ENCODE assay signal across 32 cellular contexts in genomic region chr16:1398826-1399581, GRCh38. TPM values are rescaled to one million over a fixed set of nuclear protein-coding genes. Genes with fewer than 3 reads are reported as not detected.
"Had no signal": no experiment of that assay in that cellular context is flagged by ENCODE, and none has a peak within 500 bp of the region (broad histone marks: within the 10 kb centered on the region; RNA-seq: fewer than 3 reads in every experiment).

No MANE protein-coding gene starts in this region.

- H3K4me3 ChIP-seq: esophagus muscularis mucosa, heart right ventricle, left ventricle myocardium inferior, pancreas, prostate gland, smooth muscle cell, testis, transverse colon had no signal

- ATAC-seq: activated naive CD8-positive, alpha-beta T cell treated with anti-CD3 and anti-CD28 coated beads, Interleukin-2, amount 50 U/mL, for 24 hours; foreskin keratinocyte; pancreas had no signal

- H3K27me3 ChIP-seq: esophagus muscularis mucosa, foreskin keratinocyte, heart right ventricle, pancreas, testis, transverse colon had no signal

- DNase-seq: activated B cell treated with CpG ODN at 0.5 μM for 24 hours; activated CD4-positive, alpha-beta T cell treated with anti-CD3 and anti-CD28 coated beads for 4 hours; activated CD4-positive, alpha-beta T cell treated with anti-CD3 and anti-CD28 coated beads, Interleukin-2, amount 50 U/mL, for 48 hours; activated CD8-positive, alpha-beta memory T cell treated with anti-CD3 and anti-CD28 coated beads, Interleukin-2, amount 50 U/mL, for 4 hours; activated gamma-delta T cell; activated naive CD4-positive, alpha-beta T cell treated with anti-CD3 and anti-CD28 coated beads, Interleukin-2, amount 50 U/mL, for 16 hours; activated naive CD8-positive, alpha-beta T cell treated with anti-CD3 and anti-CD28 coated beads, Interleukin-2, amount 50 U/mL, for 24 hours; activated T-cell treated with anti-CD3 and anti-CD28 coated beads, Interleukin-2, amount 50 U/mL, for 24 hours; amygdala; central memory CD4-positive, alpha-beta T cell; endodermal cell; foreskin keratinocyte; heart right ventricle; left ventricle myocardium inferior; naive B cell; nucleus accumbens; retina; stimulated activated CD4-positive, alpha-beta T cell treated with anti-CD3 and anti-CD28 coated beads, Interleukin-1b, Interleukin-23, amount 100 ng/mL, for 48 hours; stimulated activated CD4-positive, alpha-beta T cell treated with anti-CD3 and anti-CD28 coated beads, Interleukin-4, amount 100 ng/mL, for 4 hours; stimulated activated CD8-positive, alpha-beta memory T cell treated with anti-CD3 and anti-CD28 coated beads, Interleukin-4, amount 100 ng/mL, for 48 hours; stimulated activated naive CD4-positive, alpha-beta T cell; T-helper 1 cell; testis; transverse colon had no signal

- H3K36me3 Mint-ChIP-seq: naive B cell had no signal

- H3K27ac Mint-ChIP-seq: activated B cell treated with CpG ODN at 0.5 μM for 24 hours; activated naive CD8-positive, alpha-beta T cell treated with anti-CD3 and anti-CD28 coated beads, Interleukin-2, amount 50 U/mL, for 24 hours; activated T-cell treated with anti-CD3 and anti-CD28 coated beads, Interleukin-2, amount 50 U/mL, for 24 hours; dendritic cell treated with granulocyte-macrophage colony-stimulating factor and Interleukin-4, amounts not matched to agents 40 ng/mL and 50 ng/mL, for 4 days; endodermal cell; mesothelial cell of epicardium; naive B cell; T-helper 2 cell treated with Interferon-gamma antibody and Interleukin-4, amounts not matched to agents 5 μg/mL and 100 μg/mL, for 36 hours had no signal

- H3K4me3 Mint-ChIP-seq: activated B cell treated with CpG ODN at 0.5 μM for 24 hours; activated naive CD8-positive, alpha-beta T cell treated with anti-CD3 and anti-CD28 coated beads, Interleukin-2, amount 50 U/mL, for 24 hours; activated T-cell treated with anti-CD3 and anti-CD28 coated beads, Interleukin-2, amount 50 U/mL, for 24 hours; dendritic cell treated with granulocyte-macrophage colony-stimulating factor and Interleukin-4, amounts not matched to agents 40 ng/mL and 50 ng/mL, for 4 days; endodermal cell; mesothelial cell of epicardium; T-helper 2 cell treated with Interferon-gamma antibody and Interleukin-4, amounts not matched to agents 5 μg/mL and 100 μg/mL, for 36 hours had no signal

- H3K9me3 Mint-ChIP-seq: activated B cell treated with CpG ODN at 0.5 μM for 24 hours; activated naive CD8-positive, alpha-beta T cell treated with anti-CD3 and anti-CD28 coated beads, Interleukin-2, amount 50 U/mL, for 24 hours; activated T-cell treated with anti-CD3 and anti-CD28 coated beads, Interleukin-2, amount 50 U/mL, for 24 hours; dendritic cell treated with granulocyte-macrophage colony-stimulating factor and Interleukin-4, amounts not matched to agents 40 ng/mL and 50 ng/mL, for 4 days; endodermal cell; mesothelial cell of epicardium; naive B cell; T-helper 2 cell treated with Interferon-gamma antibody and Interleukin-4, amounts not matched to agents 5 μg/mL and 100 μg/mL, for 36 hours had no signal

- H3K4me1 Mint-ChIP-seq: activated B cell treated with CpG ODN at 0.5 μM for 24 hours; activated naive CD8-positive, alpha-beta T cell treated with anti-CD3 and anti-CD28 coated beads, Interleukin-2, amount 50 U/mL, for 24 hours; endodermal cell; mesothelial cell of epicardium had no signal

- H3K27me3 Mint-ChIP-seq: activated B cell treated with CpG ODN at 0.5 μM for 24 hours; activated naive CD8-positive, alpha-beta T cell treated with anti-CD3 and anti-CD28 coated beads, Interleukin-2, amount 50 U/mL, for 24 hours; activated T-cell treated with anti-CD3 and anti-CD28 coated beads, Interleukin-2, amount 50 U/mL, for 24 hours; dendritic cell treated with granulocyte-macrophage colony-stimulating factor and Interleukin-4, amounts not matched to agents 40 ng/mL and 50 ng/mL, for 4 days; naive B cell had no signal

RNA-seq across cellular contexts. Expression of gene PERCC1, which starts 31.9 kb away (rescaled TPM):
- total RNA-seq: esophagus muscularis mucosa, foreskin keratinocyte, glomerular endothelial cell, left ventricle myocardium inferior, mesothelial cell of epicardium, smooth muscle cell had no signal

RNA-seq across cellular contexts. Expression of gene CCDC154, which starts 45.4 kb away (rescaled TPM):
- total RNA-seq: smooth muscle cell had no signal
